Comparison of ENCODE assay signal across 13 cellular contexts in genomic region chr1:99599678-99600175, GRCh38. TPM values are rescaled to one million over a fixed set of nuclear protein-coding genes. Genes with fewer than 3 reads are reported as not detected.
DNase-seq lines count a peak whose midpoint lies in the region; ATAC-seq and TF ChIP-seq lines count a peak whose summit lies in the region.
"Had no signal": no experiment of that assay in that cellular context is flagged by ENCODE, and none has a peak within 500 bp of the region (broad histone marks: within the 10 kb centered on the region; RNA-seq: fewer than 3 reads in every experiment).

No MANE protein-coding gene starts in this region.

- no peaks in the 10 kb centered on the region for H3K79me1 ChIP-seq in mesendoderm (ENCODE audit: low read length)

- H3K23ac ChIP-seq in mesendoderm (ENCODE audit: low read length), result no peak overlapping the region

- H3K4me3 Mint-ChIP-seq in activated T-cell treated with anti-CD3 and anti-CD28 coated beads, Interleukin-2, amount 50 U/mL, for 24 hours, result no peak overlapping the region

- H3K4me1 Mint-ChIP-seq in activated T-cell treated with anti-CD3 and anti-CD28 coated beads, Interleukin-2, amount 50 U/mL, for 24 hours (ENCODE audit: low read depth), result peaks cover 2% of the 10 kb centered on the region

- no peak overlapping the region for H3K4me2 ChIP-seq in mesendoderm (ENCODE audit: low read length)

- POLR2A ChIA-PET in AG04449 (lab: Yijun Ruan, JAX), result interaction anchor here (0.7 to 1.0 kb wide), 3 partner anchors 9 to 86 kb away, joined by 3 to 4 read pairs (median 3); partner anchors contain the start of gene PALMD

- H4K5ac ChIP-seq in mesendoderm (ENCODE audit: low read length), result no peak overlapping the region

- H3K56ac ChIP-seq in mesendoderm (ENCODE audit: low read length), result no peak overlapping the region

- H4K8ac ChIP-seq in mesendoderm (ENCODE audit: low read depth, low read length), result no peak overlapping the region

- H3K4me3 ChIP-seq in AG04449 (ENCODE audit: low read depth, low read length) (no peak overlapping the region), epithelial cell of esophagus (ENCODE audit: low read length) (no peak overlapping the region), mesendoderm (ENCODE audit: low read length) (no peak overlapping the region)
- H3K4me3 ChIP-seq: tibial artery had no signal

- H3K9me3 Mint-ChIP-seq in activated T-cell treated with anti-CD3 and anti-CD28 coated beads, Interleukin-2, amount 50 U/mL, for 24 hours, result no peaks in the 10 kb centered on the region

- TF ChIP-seq CTCF in AG04449 (IDR thresholded peaks at IDR 0.05; ENCODE audit: insufficient read depth, low read length, missing control alignments), result no peak
- no peak for TF ChIP-seq CTCF in epithelial cell of esophagus (IDR thresholded peaks at IDR 0.05; ENCODE audit: insufficient read depth, low read depth, low read length, missing control alignments)

- H2BK120ac ChIP-seq in mesendoderm (ENCODE audit: low read depth, low read length), result no peak overlapping the region

- H3K36me3 Mint-ChIP-seq in activated T-cell treated with anti-CD3 and anti-CD28 coated beads, Interleukin-2, amount 50 U/mL, for 24 hours (ENCODE audit: low read depth), result no peaks in the 10 kb centered on the region

- H3K27ac Mint-ChIP-seq in activated T-cell treated with anti-CD3 and anti-CD28 coated beads, Interleukin-2, amount 50 U/mL, for 24 hours, result no peak overlapping the region

- H3K9ac ChIP-seq in mesendoderm (ENCODE audit: low read length), result no peak overlapping the region

- no peaks in the 10 kb centered on the region for H3K27me3 Mint-ChIP-seq in activated T-cell treated with anti-CD3 and anti-CD28 coated beads, Interleukin-2, amount 50 U/mL, for 24 hours

- CTCF ChIA-PET in AG04449 (lab: Yijun Ruan, JAX), result interaction anchor here (1.4 kb wide), 2 partner anchors 9 to 117 kb away, joined by 3 to 4 read pairs; no protein-coding TSS in a partner anchor

- H2AK5ac ChIP-seq in mesendoderm (ENCODE audit: low read length), result no peak overlapping the region

- H3K36me3 ChIP-seq in mesendoderm (ENCODE audit: control insufficient read depth, insufficient read depth, low read length), result no peaks in the 10 kb centered on the region
- H3K36me3 ChIP-seq: tibial artery had no signal

- DNase-seq in AG04449 (ENCODE audit: low read depth, low spot score) (peak; percentile 85), NCI-H460 (ENCODE audit: extremely low read depth, low read depth) (peak; percentile 15), epithelial cell of esophagus (ENCODE audit: low read depth) (peak; percentile 68), mesendoderm (peak; percentile 64)
- DNase-seq in activated T-cell treated with anti-CD3 and anti-CD28 coated beads, Interleukin-2, amount 50 U/mL, for 24 hours, result no peak
- no peak for DNase-seq in activated naive CD4-positive, alpha-beta T cell treated with anti-CD3 and anti-CD28 coated beads, Interleukin-2, amount 50 U/mL, for 16 hours
- DNase-seq: amygdala; C1 segment of cervical spinal cord; NCI-H748 treated with DMSO at 0.1 percent for 48 hours; stimulated activated CD4-positive, alpha-beta T cell treated with anti-CD3 and anti-CD28 coated beads, Interleukin-15, amount 100 ng/mL, for 24 hours; tibial artery had no signal

- WGBS in mesendoderm (ENCODE audit: extremely low coverage, insufficient coverage, low lambda C conversion rate), result no CpG with 5 or more reads among the region's 5 CpGs

- H2BK5ac ChIP-seq in mesendoderm (ENCODE audit: low read length), result no peak overlapping the region

- H3K79me2 ChIP-seq in mesendoderm (ENCODE audit: control insufficient read depth, insufficient read depth, low read length), result no peaks in the 10 kb centered on the region

- no peak overlapping the region for H3K27ac ChIP-seq in mesendoderm (ENCODE audit: low read depth, low read length)
- H3K27ac ChIP-seq: tibial artery had no signal

- no peak for ATAC-seq in HG03442 (IDR thresholded peaks at IDR 0.05; ENCODE audit: unreplicated experiment)
- no peak for ATAC-seq in GM18907 (IDR thresholded peaks at IDR 0.05; ENCODE audit: unreplicated experiment)

- H3K18ac ChIP-seq in mesendoderm (ENCODE audit: low read length), result no peak overlapping the region

- no peaks in the 10 kb centered on the region for H3K27me3 ChIP-seq in mesendoderm (ENCODE audit: insufficient read depth, low read length, poor library complexity)
- H3K27me3 ChIP-seq: tibial artery had no signal

- no peaks in the 10 kb centered on the region for H3K4me1 ChIP-seq in mesendoderm (ENCODE audit: control insufficient read depth, low read depth, low read length)
- H3K4me1 ChIP-seq: tibial artery had no signal

- H2BK15ac ChIP-seq in mesendoderm (replicated peaks; ENCODE audit: low read depth), result no peak overlapping the region

- H3K4ac ChIP-seq in mesendoderm (ENCODE audit: low read depth, low read length), result no peak overlapping the region

RNA-seq across cellular contexts. Expression of gene PALMD, which starts 46.2 kb away (rescaled TPM):
- 3.9 and 5.2 TPM in 2 replicates for total RNA-seq in NCI-H460 (2014; rRNA removed; shearing (Covaris generic))
- polyA plus RNA-seq in NCI-H460 (2014; cell fraction: nucleus; rRNA removed), result 2.4 and 2.9 TPM in 2 replicates
- polyA plus RNA-seq in mesendoderm (2013, experiment 1 of 2), result 0.04 TPM
- 0.10 TPM for polyA plus RNA-seq in mesendoderm (2013, experiment 2 of 2)

Comparison
In these comparisons a context has a peak if more than half of its experiments do, and no peak if none do; other contexts are left out.
1. DNase-seq: peak in AG04449 (single experiment), NCI-H460 (single experiment), epithelial cell of esophagus (single experiment) and mesendoderm (single experiment); none in activated T-cell treated with anti-CD3 and anti-CD28 coated beads, Interleukin-2, amount 50 U/mL, for 24 hours (single experiment) and activated naive CD4-positive, alpha-beta T cell treated with anti-CD3 and anti-CD28 coated beads, Interleukin-2, amount 50 U/mL, for 16 hours (single experiment).